In the genomic region with DNA sequence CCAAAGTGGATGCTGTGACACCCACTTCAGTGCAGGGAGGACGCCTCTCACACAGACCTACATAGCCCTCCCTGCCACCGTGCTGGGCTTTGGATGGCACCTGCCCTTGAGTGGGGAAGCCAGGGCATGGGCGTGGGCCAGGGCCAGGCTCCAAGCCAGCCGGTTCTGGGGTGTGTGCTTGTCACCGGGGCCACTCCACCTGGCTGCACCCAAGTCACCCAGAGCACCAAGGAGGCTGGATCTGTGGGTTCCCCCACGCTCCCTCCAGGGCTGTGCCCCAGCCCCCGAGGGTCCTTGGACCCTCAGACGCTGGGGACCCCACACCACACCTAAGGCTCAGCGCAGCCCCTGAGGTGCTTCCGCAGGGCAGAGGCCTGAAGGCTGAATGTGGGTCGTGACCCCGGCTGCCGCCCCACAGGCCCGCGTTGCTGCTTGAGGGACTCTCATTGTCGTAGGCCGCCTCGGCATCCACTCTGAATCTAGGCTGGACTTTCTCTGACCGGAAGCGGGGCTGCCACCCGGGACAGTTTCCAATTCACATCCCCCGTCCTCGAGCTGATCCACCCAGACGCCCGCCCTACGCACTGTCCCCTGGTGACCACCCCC, we compare ENCODE assay signal across 1 cellular context.
TF ChIP-seq lines count a peak whose summit lies in the region.

No MANE protein-coding gene starts in this region.

TF ChIP-seq in IMR-90, 13 proteins besides CTCF, POLR2A, EP300 and RAD21 (continued from another document):
- TF ChIP-seq RFX5 (IDR thresholded peaks at IDR 0.05; ENCODE audit: low read depth, low read length): no peak
- TF ChIP-seq, protein P1, sequence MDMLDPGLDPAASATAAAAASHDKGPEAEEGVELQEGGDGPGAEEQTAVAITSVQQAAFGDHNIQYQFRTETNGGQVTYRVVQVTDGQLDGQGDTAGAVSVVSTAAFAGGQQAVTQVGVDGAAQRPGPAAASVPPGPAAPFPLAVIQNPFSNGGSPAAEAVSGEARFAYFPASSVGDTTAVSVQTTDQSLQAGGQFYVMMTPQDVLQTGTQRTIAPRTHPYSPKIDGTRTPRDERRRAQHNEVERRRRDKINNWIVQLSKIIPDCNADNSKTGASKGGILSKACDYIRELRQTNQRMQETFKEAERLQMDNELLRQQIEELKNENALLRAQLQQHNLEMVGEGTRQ (IDR thresholded peaks at IDR 0.05; ENCODE audit: low read depth, low read length): no peak
- TF ChIP-seq MXI1 (IDR thresholded peaks at IDR 0.05; ENCODE audit: borderline replicate concordance, low read depth, low read length): no peak
- TF ChIP-seq NFE2L2 (IDR thresholded peaks at IDR 0.05; ENCODE audit: low read depth, low read length): no peak
- no peak for TF ChIP-seq CHD1 (IDR thresholded peaks at IDR 0.05; ENCODE audit: low read depth, low read length)
- no peak for TF ChIP-seq SMC3 (IDR thresholded peaks at IDR 0.05; ENCODE audit: low read depth, low read length)
- TF ChIP-seq FOS (IDR thresholded peaks at IDR 0.05; ENCODE audit: low read depth, low read length): no peak
- TF ChIP-seq MAFK (IDR thresholded peaks at IDR 0.05; ENCODE audit: low read depth, low read length): no peak
- TF ChIP-seq, protein P2, sequence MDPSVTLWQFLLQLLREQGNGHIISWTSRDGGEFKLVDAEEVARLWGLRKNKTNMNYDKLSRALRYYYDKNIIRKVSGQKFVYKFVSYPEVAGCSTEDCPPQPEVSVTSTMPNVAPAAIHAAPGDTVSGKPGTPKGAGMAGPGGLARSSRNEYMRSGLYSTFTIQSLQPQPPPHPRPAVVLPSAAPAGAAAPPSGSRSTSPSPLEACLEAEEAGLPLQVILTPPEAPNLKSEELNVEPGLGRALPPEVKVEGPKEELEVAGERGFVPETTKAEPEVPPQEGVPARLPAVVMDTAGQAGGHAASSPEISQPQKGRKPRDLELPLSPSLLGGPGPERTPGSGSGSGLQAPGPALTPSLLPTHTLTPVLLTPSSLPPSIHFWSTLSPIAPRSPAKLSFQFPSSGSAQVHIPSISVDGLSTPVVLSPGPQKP (IDR thresholded peaks at IDR 0.05; ENCODE audit: borderline replicate concordance, low read depth, low read length): no peak
- TF ChIP-seq RCOR1 (IDR thresholded peaks at IDR 0.05; ENCODE audit: insufficient replicate concordance, low read length): no peak
